ENCODE assay signal across 8 cellular contexts in the genomic region with DNA sequence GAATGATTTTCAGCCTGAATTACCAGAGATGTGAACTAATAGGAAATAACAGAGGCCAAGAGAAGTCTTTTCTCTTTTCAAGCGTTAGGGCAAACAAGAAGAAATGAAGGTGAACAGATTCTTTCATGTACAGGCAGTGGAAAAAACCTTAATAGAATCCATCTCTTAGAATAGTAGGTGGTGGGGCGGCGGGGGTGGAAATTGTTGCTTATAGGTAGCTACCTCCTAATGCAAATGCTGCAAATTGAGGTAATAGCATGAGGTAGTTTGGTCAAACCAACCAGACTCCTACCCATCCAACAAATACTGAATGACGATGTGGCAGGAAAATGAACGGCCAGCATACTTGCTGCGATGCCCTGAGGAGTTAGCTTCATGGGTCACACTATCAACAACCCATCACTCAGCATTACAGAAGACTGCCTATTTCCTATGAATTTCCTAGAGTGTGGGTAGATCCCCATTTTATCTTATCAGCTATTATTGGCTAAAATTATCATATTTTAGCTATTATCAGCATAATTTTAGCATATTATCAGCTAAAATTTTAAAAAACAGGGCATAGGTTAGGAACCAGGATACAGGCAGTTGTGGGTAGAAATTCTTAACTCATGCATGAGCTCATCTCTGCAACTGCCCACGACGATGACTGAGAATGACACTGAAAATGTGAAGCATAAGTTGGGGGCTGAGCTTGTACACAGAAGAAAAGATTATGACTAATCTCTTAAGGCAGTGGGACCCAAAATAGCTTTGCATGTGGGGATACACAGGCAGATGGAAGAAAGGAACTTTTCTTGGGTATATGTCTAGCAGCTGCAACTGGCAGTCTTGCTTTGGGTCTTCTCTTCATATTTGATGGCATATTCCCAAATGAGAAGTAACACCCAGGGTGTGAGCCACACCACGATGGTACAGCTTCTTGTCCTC.
A peak's percentile ranks its signal among the peaks of the same experiment; 100 is the strongest.
DNase-seq lines count a peak whose midpoint lies in the region; ATAC-seq and TF ChIP-seq lines count a peak whose summit lies in the region.
"Had no signal": no experiment of that assay in that cellular context is flagged by ENCODE, and none has a peak within 500 bp of the region (broad histone marks: within the 10 kb centered on the region; RNA-seq: fewer than 3 reads in every experiment).

No MANE protein-coding gene starts in this region.

- H3K36me3 Mint-ChIP-seq in activated T-cell treated with anti-CD3 and anti-CD28 coated beads, Interleukin-2, amount 50 U/mL, for 24 hours (ENCODE audit: low read depth): peaks cover 74% of the 10 kb centered on the region

- in situ Hi-C loops in gastrocnemius medialis (cut with MboI; ENCODE audit: low sequenced_read_pairs in 4 of 4): no loop called here

- H3K27ac Mint-ChIP-seq in activated T-cell treated with anti-CD3 and anti-CD28 coated beads, Interleukin-2, amount 50 U/mL, for 24 hours: peak overlapping the region; percentile 89
- H3K27ac Mint-ChIP-seq: T-helper 1 cell treated with Interleukin-12 subunit alpha and Interleukin-12 subunit beta and Interleukin-4 antibody, amounts not matched to agents 30 μg/mL and 1 μg/mL, for 36 hours had no signal

- peak; percentile 41 for DNase-seq in activated T-cell treated with anti-CD3 and anti-CD28 coated beads, Interleukin-2, amount 50 U/mL, for 24 hours
- DNase-seq in putamen (ENCODE audit: low spot score) (peak; percentile 85), mucosa of gallbladder (ENCODE audit: low spot score) (no peak), cerebellum (ENCODE audit: low spot score) (no peak), gastrocnemius medialis (no peak)

- H3K4me3 ChIP-seq in gastrocnemius medialis: no peak overlapping the region

- no peaks in the 10 kb centered on the region for H3K9me3 ChIP-seq in gastrocnemius medialis

- peaks cover 0 to 79% of the 10 kb centered on the region in 2 donors for H3K36me3 ChIP-seq in gastrocnemius medialis

- ATAC-seq in GM18909 (IDR thresholded peaks at IDR 0.05; ENCODE audit: poor library complexity, unreplicated experiment) (peak; percentile 79), HG02852 (IDR thresholded peaks at IDR 0.05; ENCODE audit: unreplicated experiment) (peak; percentile 94), gastrocnemius medialis (no peak)

- H3K4me1 ChIP-seq in gastrocnemius medialis: peaks cover 0 to 11% of the 10 kb centered on the region in 2 donors

- TF ChIP-seq CTCF in gastrocnemius medialis (IDR thresholded peaks at IDR 0.05 in 4 of 5, conservative IDR thresholded peaks at IDR 0.05 in 1 of 5): no peak

- no peaks in the 10 kb centered on the region for H3K27me3 Mint-ChIP-seq in activated T-cell treated with anti-CD3 and anti-CD28 coated beads, Interleukin-2, amount 50 U/mL, for 24 hours

- no peak for TF ChIP-seq POLR2A in gastrocnemius medialis (IDR thresholded peaks at IDR 0.05)

- no peaks in the 10 kb centered on the region for H3K27me3 ChIP-seq in gastrocnemius medialis

- H3K27ac ChIP-seq in gastrocnemius medialis: no peak overlapping the region

- intact Hi-C loops in gastrocnemius medialis (cut with DNase I; ENCODE audit: low total_unique reads): no loop called here

- no peaks in the 10 kb centered on the region for H3K9me3 Mint-ChIP-seq in activated T-cell treated with anti-CD3 and anti-CD28 coated beads, Interleukin-2, amount 50 U/mL, for 24 hours
- H3K9me3 Mint-ChIP-seq: T-helper 1 cell treated with Interleukin-12 subunit alpha and Interleukin-12 subunit beta and Interleukin-4 antibody, amounts not matched to agents 30 μg/mL and 1 μg/mL, for 36 hours had no signal

- peaks cover 41% of the 10 kb centered on the region for H3K4me1 Mint-ChIP-seq in activated T-cell treated with anti-CD3 and anti-CD28 coated beads, Interleukin-2, amount 50 U/mL, for 24 hours (ENCODE audit: low read depth)

- peak overlapping the region; percentile 35 for H3K4me3 Mint-ChIP-seq in activated T-cell treated with anti-CD3 and anti-CD28 coated beads, Interleukin-2, amount 50 U/mL, for 24 hours
- H3K4me3 Mint-ChIP-seq: T-helper 1 cell treated with Interleukin-12 subunit alpha and Interleukin-12 subunit beta and Interleukin-4 antibody, amounts not matched to agents 30 μg/mL and 1 μg/mL, for 36 hours had no signal

Comparison
In these comparisons a context has a peak if more than half of its experiments do, and no peak if none do; other contexts are left out.
1. ATAC-seq: peak in GM18909 (single experiment) and HG02852 (single experiment); none in gastrocnemius medialis (0 of 2).
2. DNase-seq: peak in activated T-cell treated with anti-CD3 and anti-CD28 coated beads, Interleukin-2, amount 50 U/mL, for 24 hours (single experiment) and putamen (single experiment); none in mucosa of gallbladder (single experiment), cerebellum (single experiment) and gastrocnemius medialis (0 of 2).